ENCODE assay signal across 26 cellular contexts in the genomic region with DNA sequence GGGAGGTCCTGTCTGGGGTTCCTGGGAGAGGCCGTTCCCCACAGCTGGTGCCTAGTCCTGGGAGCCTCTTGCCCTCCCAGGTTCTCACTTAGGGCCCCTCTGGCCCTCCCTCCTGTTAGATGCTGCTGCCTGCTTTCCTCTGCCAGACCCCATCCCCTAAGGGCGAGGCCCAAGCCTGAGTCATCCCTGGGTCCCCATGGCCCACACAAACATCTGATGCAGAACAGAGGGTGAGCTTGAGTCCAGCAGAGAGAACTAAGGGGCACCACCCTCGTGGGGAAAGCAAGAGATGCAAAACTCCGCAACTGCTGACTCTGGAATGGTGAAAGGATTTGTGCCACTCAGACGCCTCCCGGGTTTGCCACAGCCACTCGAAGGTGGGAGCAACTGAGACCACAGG. TPM values are rescaled to one million over a fixed set of nuclear protein-coding genes. Genes with fewer than 3 reads are reported as not detected.
"Had no signal": no experiment of that assay in that cellular context is flagged by ENCODE, and none has a peak within 500 bp of the region (broad histone marks: within the 10 kb centered on the region; RNA-seq: fewer than 3 reads in every experiment).

No MANE protein-coding gene starts in this region.

- H3K4me3 ChIP-seq: breast epithelium, K562, SK-N-MC had no signal

- H3K4me1 ChIP-seq: breast epithelium had no signal

- H3K27me3 ChIP-seq: breast epithelium had no signal

- H3K36me3 ChIP-seq: breast epithelium had no signal

- H3K4me3 Mint-ChIP-seq: activated CD8-positive, alpha-beta memory T cell treated with anti-CD3 and anti-CD28 coated beads, Interleukin-2, amount 10 ng/mL, durations not matched to agents 7 days and 5 days; activated naive CD4-positive, alpha-beta T cell treated with anti-CD3 and anti-CD28 coated beads, Interleukin-2, amount 50 U/mL, for 24 hours; activated T-cell treated with anti-CD3 and anti-CD28 coated beads, Interleukin-2, amount 50 U/mL, for 24 hours; activated T-helper 1 cell treated with anti-CD3 and anti-CD28 coated beads, Interleukin-12 subunit alpha, Interleukin-12 subunit beta, Interleukin-2, Interleukin-4 antibody, amounts not matched to agents 30 ng/mL and 10 ng/mL and 1 ng/mL, durations not matched to agents 14 hours and 24 hours and 36 hours had no signal

- H3K36me3 Mint-ChIP-seq: activated CD8-positive, alpha-beta memory T cell treated with anti-CD3 and anti-CD28 coated beads, Interleukin-2, amount 10 ng/mL, durations not matched to agents 7 days and 5 days had no signal

- H3K27ac ChIP-seq: breast epithelium, SK-N-MC had no signal

- DNase-seq: activated CD4-positive, alpha-beta T cell treated with anti-CD3 and anti-CD28 coated beads for 4 hours; activated CD4-positive, alpha-beta T cell treated with anti-CD3 and anti-CD28 coated beads, Interleukin-2, amount 50 U/mL, for 4 hours; activated CD8-positive, alpha-beta memory T cell treated with anti-CD3 and anti-CD28 coated beads, Interleukin-2, amount 10 ng/mL, durations not matched to agents 7 days and 5 days; activated effector memory CD4-positive, alpha-beta T cell treated with Interleukin-2 at 50 U/mL for 16 hours; activated naive CD4-positive, alpha-beta T cell; activated T-cell treated with anti-CD3 and anti-CD28 coated beads, Interleukin-2, amount 50 U/mL, for 24 hours; aorta; caudate nucleus; Karpas-422; MM.1S; NCI-H1417; NCI-H1930; NCI-H2171 treated with DMSO at 0.1 percent for 48 hours; NCI-H226; NCI-H526; SW 1271 had no signal

- H3K27me3 Mint-ChIP-seq: activated T-cell treated with anti-CD3 and anti-CD28 coated beads, Interleukin-2, amount 50 U/mL, for 24 hours had no signal

- H3K4me1 Mint-ChIP-seq: activated naive CD4-positive, alpha-beta T cell treated with anti-CD3 and anti-CD28 coated beads, Interleukin-2, amount 50 U/mL, for 24 hours had no signal

- H3K9me3 Mint-ChIP-seq: activated naive CD4-positive, alpha-beta T cell treated with anti-CD3 and anti-CD28 coated beads, Interleukin-2, amount 50 U/mL, for 24 hours; activated T-cell treated with anti-CD3 and anti-CD28 coated beads, Interleukin-2, amount 50 U/mL, for 24 hours; activated T-helper 1 cell treated with anti-CD3 and anti-CD28 coated beads, Interleukin-12 subunit alpha, Interleukin-12 subunit beta, Interleukin-2, Interleukin-4 antibody, amounts not matched to agents 30 ng/mL and 10 ng/mL and 1 ng/mL, durations not matched to agents 14 hours and 24 hours and 36 hours had no signal

- H3K27ac Mint-ChIP-seq: activated CD8-positive, alpha-beta memory T cell treated with anti-CD3 and anti-CD28 coated beads, Interleukin-2, amount 10 ng/mL, durations not matched to agents 7 days and 5 days; activated naive CD4-positive, alpha-beta T cell treated with anti-CD3 and anti-CD28 coated beads, Interleukin-2, amount 50 U/mL, for 24 hours; activated T-cell treated with anti-CD3 and anti-CD28 coated beads, Interleukin-2, amount 50 U/mL, for 24 hours; activated T-helper 1 cell treated with anti-CD3 and anti-CD28 coated beads, Interleukin-12 subunit alpha, Interleukin-12 subunit beta, Interleukin-2, Interleukin-4 antibody, amounts not matched to agents 30 ng/mL and 10 ng/mL and 1 ng/mL, durations not matched to agents 14 hours and 24 hours and 36 hours had no signal

- ATAC-seq: activated CD4-positive, CD25-positive, alpha-beta regulatory T cell treated with anti-CD3 and anti-CD28 coated beads, Interleukin-2, amount 50 U/mL, for 24 hours; activated CD8-positive, alpha-beta memory T cell treated with anti-CD3 and anti-CD28 coated beads, Interleukin-2, amount 10 ng/mL, durations not matched to agents 7 days and 5 days; K562 had no signal

- H3K9me3 ChIP-seq: breast epithelium had no signal

RNA-seq across cellular contexts. Expression of a gene that starts 58.8 kb away (rescaled TPM):
- total RNA-seq: activated T-helper 1 cell treated with anti-CD3 and anti-CD28 coated beads, Interleukin-12 subunit alpha, Interleukin-12 subunit beta, Interleukin-2, Interleukin-4 antibody, amounts not matched to agents 30 ng/mL and 10 ng/mL and 1 ng/mL, durations not matched to agents 14 hours and 24 hours and 36 hours; aorta; breast epithelium; K562; NCI-H460; OCI-LY7; RPMI7951; T-helper 1 cell treated with Interleukin-12 subunit alpha and Interleukin-12 subunit beta and Interleukin-4 antibody, amounts not matched to agents 30 ng/mL and 1 ng/mL, for 36 hours had no signal
- polyA plus RNA-seq: aorta had no signal
